1 cellular context compared by ENCODE assay signal in genomic region chr6:37007340-37008043, GRCh38.
A peak's percentile ranks its signal among the peaks of the same experiment; 100 is the strongest.
TF ChIP-seq lines count a peak whose summit lies in the region.

No MANE protein-coding gene starts in this region.

TF ChIP-seq in GM12878, 131 proteins besides CTCF, POLR2A, EP300 and RAD21 (continues in another document):
- TF ChIP-seq CUX1 (IDR thresholded peaks at IDR 0.05; ENCODE audit: insufficient replicate concordance, low read depth, low read length) (no peak), TCF12 (IDR thresholded peaks at IDR 0.05; ENCODE audit: low read depth, low read length) (no peak), BRCA1 (IDR thresholded peaks at IDR 0.05; ENCODE audit: low read depth, low read length) (no peak), ZNF274 (IDR thresholded peaks at IDR 0.05; ENCODE audit: insufficient read depth, insufficient read length) (no peak), MEF2A (IDR thresholded peaks at IDR 0.05; ENCODE audit: insufficient read depth, low read depth, low read length) (no peak), PBX3 (IDR thresholded peaks at IDR 0.05; ENCODE audit: insufficient replicate concordance, low read depth, low read length) (no peak), MEF2B (IDR thresholded peaks at IDR 0.05; ENCODE audit: partially characterized antibody, poor library complexity, severe bottlenecking) (no peak), ZNF622 (IDR thresholded peaks at IDR 0.05) (no peak), NFYA (IDR thresholded peaks at IDR 0.05; ENCODE audit: borderline replicate concordance, low read depth, low read length) (no peak), CEBPB (IDR thresholded peaks at IDR 0.05; ENCODE audit: borderline replicate concordance in 1 of 2, low read depth in 2 of 2, low read length in 2 of 2) (no peak), IKZF2 (IDR thresholded peaks at IDR 0.05) (no peak), ATF7 (IDR thresholded peaks at IDR 0.05; ENCODE audit: low read depth) (no peak), CBFB (IDR thresholded peaks at IDR 0.05; ENCODE audit: low read depth) (no peak), YY1 (IDR thresholded peaks at IDR 0.05; ENCODE audit: low read depth, low read length) (no peak), RELA (IDR thresholded peaks at IDR 0.05; ENCODE audit: borderline replicate concordance, partially characterized antibody) (no peak), ZBTB4 (CRISPR knock-in tag; IDR thresholded peaks at IDR 0.05) (no peak), NRF1 (conservative IDR thresholded peaks at IDR 0.05; ENCODE audit: low read depth, low read length) (no peak), MTA3 (IDR thresholded peaks at IDR 0.05; ENCODE audit: borderline replicate concordance, low read length) (no peak; the same call in 1 of the 2 replicates), BHLHE40 (IDR thresholded peaks at IDR 0.05; ENCODE audit: borderline replicate concordance in 1 of 2, low read depth in 2 of 2, low read length in 1 of 2) (peak in 1 of 2 experiments; percentile 45; a peak in 1 of 4 replicates), HSF1 (IDR thresholded peaks at IDR 0.05; ENCODE audit: low read depth, low read length) (no peak), NR2C2 (IDR thresholded peaks at IDR 0.05; ENCODE audit: borderline replicate concordance, control insufficient read depth, insufficient read length, low read depth) (no peak), ZNF384 (IDR thresholded peaks at IDR 0.05; ENCODE audit: borderline replicate concordance, low read depth, low read length) (no peak), ZBTB11 (CRISPR knock-in tag; IDR thresholded peaks at IDR 0.05) (no peak), YBX1 (IDR thresholded peaks at IDR 0.05) (no peak), USF1 (IDR thresholded peaks at IDR 0.05; ENCODE audit: borderline replicate concordance, extremely low read length, insufficient read depth, low read depth, low read length) (no peak), ZBED1 (IDR thresholded peaks at IDR 0.05; ENCODE audit: borderline replicate concordance) (no peak), CEBPZ (IDR thresholded peaks at IDR 0.05; ENCODE audit: low read depth, low read length) (no peak), ZNF687 (IDR thresholded peaks at IDR 0.05) (no peak)
